In genomic region chr3:72169561-72170472, GRCh38 we compare ENCODE assay signal across 28 cellular contexts.
"Had no signal": no experiment of that assay in that cellular context is flagged by ENCODE, and none has a peak within 500 bp of the region (broad histone marks: within the 10 kb centered on the region; RNA-seq: fewer than 3 reads in every experiment).

No MANE protein-coding gene starts in this region.

- H3K36me3 ChIP-seq: adrenal gland, ascending aorta, cardiac muscle cell, gastroesophageal sphincter, left lung, ovary, thyroid gland, upper lobe of right lung had no signal

- H3K4me3 ChIP-seq: adrenal gland, ascending aorta, cardiac muscle cell, coronary artery, gastroesophageal sphincter, left lung, lung, mucosa of descending colon, ovary, skin epidermis, thyroid gland, upper lobe of right lung had no signal

- H3K27me3 ChIP-seq: adrenal gland, ascending aorta, cardiac muscle cell, gastroesophageal sphincter, left lung, ovary, thyroid gland, upper lobe of right lung had no signal

- H3K27ac ChIP-seq: adrenal gland, ascending aorta, cardiac muscle cell, coronary artery, left lung, ovary, skin epidermis, thyroid gland, upper lobe of right lung had no signal

- ATAC-seq: activated CD8-positive, alpha-beta memory T cell treated with anti-CD3 and anti-CD28 coated beads, Interleukin-2, amount 10 ng/mL, durations not matched to agents 7 days and 5 days; activated CD8-positive, alpha-beta T cell treated with anti-CD3 and anti-CD28 coated beads, Interleukin-2, amount 10 ng/mL, durations not matched to agents 7 days and 5 days; activated naive CD4-positive, alpha-beta T cell treated with anti-CD3 and anti-CD28 coated beads, Interleukin-2, amount 50 U/mL, for 72 hours; effector memory CD8-positive, alpha-beta T cell; gastroesophageal sphincter; left lung; mucosa of descending colon; sciatic nerve; stimulated activated effector memory CD8-positive, alpha-beta T cell treated with anti-CD3 and anti-CD28 coated beads, Interleukin-12 subunit alpha, Interleukin-12 subunit beta, amount 100 ng/mL, for 72 hours; upper lobe of right lung had no signal

- H3K9me3 ChIP-seq: adrenal gland, ascending aorta, gastroesophageal sphincter, left lung, mucosa of descending colon, ovary, thyroid gland, upper lobe of right lung had no signal

- DNase-seq: activated B cell treated with CpG ODN at 0.5 μM for 24 hours; activated CD4-positive, alpha-beta T cell treated with anti-CD3 and anti-CD28 coated beads, Interleukin-2, amount 50 U/mL, for 1 hour; activated CD8-positive, alpha-beta memory T cell treated with anti-CD3 and anti-CD28 coated beads, Interleukin-2, amount 10 ng/mL, durations not matched to agents 7 days and 5 days; activated CD8-positive, alpha-beta T cell treated with anti-CD3 and anti-CD28 coated beads, Interleukin-2, amount 10 ng/mL, durations not matched to agents 7 days and 5 days; activated naive CD4-positive, alpha-beta T cell; activated T-cell treated with anti-CD3 and anti-CD28 coated beads, Interleukin-2, amount 50 U/mL, for 48 hours; adrenal gland; effector memory CD8-positive, alpha-beta T cell; hippocampal formation; kidney; left lung; mesendoderm; mucosa of descending colon; nephron progenitor cell; ovary; stimulated activated CD4-positive, alpha-beta T cell treated with anti-CD3 and anti-CD28 coated beads, Interleukin-4, amount 100 ng/mL, for 24 hours; T-helper 1 cell; upper lobe of right lung had no signal
